Comparison of ENCODE assay signal across 8 cellular contexts in genomic region chr19:13097331-13098258, GRCh38. TPM values are rescaled to one million over a fixed set of nuclear protein-coding genes. Genes with fewer than 3 reads are reported as not detected.
A peak's percentile ranks its signal among the peaks of the same experiment; 100 is the strongest.
DNase-seq lines count a peak whose midpoint lies in the region; TF ChIP-seq lines count a peak whose summit lies in the region.

No MANE protein-coding gene starts in this region.

- 13 to 32% methylated on average over 13 to 71 of the region's 71 CpGs for WGBS in GM23248 (ENCODE audit: low coverage in 1 of 2, low lambda C conversion rate in 2 of 2, missing lambda C conversion rate in 2 of 2), 2 experiments
- 32 to 47% methylated on average over 9 to 22 of the region's 71 CpGs for WGBS in esophagus squamous epithelium, 2 donors
- WGBS in sigmoid colon, 2 donors: 7 to 18% methylated on average over 71 of the region's 71 CpGs
- whole genome bisulfite sequencing in lower leg skin, 2 donors: 11% methylated on average over 46 to 71 of the region's 71 CpGs

- H3K27ac ChIP-seq in GM23248 (no peak overlapping the region), esophagus squamous epithelium (peak overlapping the region; percentile 75 to 94 (median 92)), sigmoid colon (peak overlapping the region; percentile 85 to 95 (median 87))

- H3K4me2 ChIP-seq in GM23248 (ENCODE audit: unreplicated experiment): peak overlapping the region; percentile 19

- no peaks in the 10 kb centered on the region for H4K20me1 ChIP-seq in GM23248 (ENCODE audit: insufficient read depth)

- H3K36me3 Mint-ChIP-seq in T-helper 1 cell treated with Interleukin-12 subunit alpha and Interleukin-12 subunit beta and Interleukin-4 antibody, amounts not matched to agents 30 μg/mL and 1 μg/mL, for 36 hours (ENCODE audit: low read depth): peaks cover 6% of the 10 kb centered on the region

- peaks cover 40% of the 10 kb centered on the region for H3K27me3 Mint-ChIP-seq in T-helper 1 cell treated with Interleukin-12 subunit alpha and Interleukin-12 subunit beta and Interleukin-4 antibody, amounts not matched to agents 30 μg/mL and 1 μg/mL, for 36 hours (ENCODE audit: low read depth)

- H3K4me1 ChIP-seq in GM23248 (ENCODE audit: insufficient read depth) (peaks cover 7% of the 10 kb centered on the region), esophagus squamous epithelium (peaks cover 46 to 99% (median 60%) of the 10 kb centered on the region in 3 donors), sigmoid colon (peaks cover 0 to 90% (median 77%) of the 10 kb centered on the region in 4 donors)

- no peak for TF ChIP-seq EP300 in sigmoid colon (IDR thresholded peaks at IDR 0.05)

- H3K27ac Mint-ChIP-seq in T-helper 1 cell treated with Interleukin-12 subunit alpha and Interleukin-12 subunit beta and Interleukin-4 antibody, amounts not matched to agents 30 μg/mL and 1 μg/mL, for 36 hours: peak overlapping the region; percentile 79

- no peak for TF ChIP-seq CTCF in esophagus squamous epithelium (IDR thresholded peaks at IDR 0.05)
- no peak for TF ChIP-seq CTCF in sigmoid colon (IDR thresholded peaks at IDR 0.05)
- TF ChIP-seq CTCF in lower leg skin (IDR thresholded peaks at IDR 0.05): no peak

- peaks cover 3% of the 10 kb centered on the region; the same call in 1 of the 2 replicates for H3K36me3 ChIP-seq in GM23248 (ENCODE audit: low read depth)
- H3K36me3 ChIP-seq in esophagus squamous epithelium: peaks cover 0 to 28% (median 0%) of the 10 kb centered on the region in 3 donors
- peaks cover 0 to 15% (median 5%) of the 10 kb centered on the region in 4 donors for H3K36me3 ChIP-seq in sigmoid colon

- peak; percentile 73 for DNase-seq in GM23248
- no peak for DNase-seq in esophagus squamous epithelium (lab: John Stamatoyannopoulos, UW)
- peak; percentile 87 for DNase-seq in sigmoid colon
- no peak for DNase-seq in stimulated activated CD4-positive, alpha-beta T cell treated with anti-CD3 and anti-CD28 coated beads, Interleukin-2, amount 100 ng/mL, for 24 hours
- no peak for DNase-seq in cortex of kidney (lab: John Stamatoyannopoulos, UW)
- no peak for DNase-seq in lower leg skin (ENCODE audit: low spot score in 2 of 2)
- DNase-seq in T-helper 9 cell: no peak

- H3K27me3 ChIP-seq in GM23248 (replicated peaks; ENCODE audit: insufficient read depth): no peaks in the 10 kb centered on the region
- peaks cover 0 to 9% (median 0%) of the 10 kb centered on the region in 4 donors for H3K27me3 ChIP-seq in esophagus squamous epithelium
- H3K27me3 ChIP-seq in sigmoid colon: no peaks in the 10 kb centered on the region

- in situ Hi-C loops in GM23248 (cut with MboI): loop anchor here (10.0 kb wide), 1 partner anchor 113 kb away; no protein-coding TSS in a partner anchor

- intact Hi-C loops in esophagus squamous epithelium (cut with DNase I): no loop called here
- intact Hi-C loops in sigmoid colon (cut with DNase I): no loop called here
- intact Hi-C loops in lower leg skin (cut with DNase I; ENCODE audit: low total_unique reads): loop anchor here (5.0 kb wide), 1 partner anchor 120 kb away; no protein-coding TSS in a partner anchor

- H3K9me2 ChIP-seq in GM23248 (ENCODE audit: insufficient read depth): no peaks in the 10 kb centered on the region

- H2AFZ ChIP-seq in GM23248: no peak overlapping the region

- peaks cover 34% of the 10 kb centered on the region for H3K4me1 Mint-ChIP-seq in T-helper 1 cell treated with Interleukin-12 subunit alpha and Interleukin-12 subunit beta and Interleukin-4 antibody, amounts not matched to agents 30 μg/mL and 1 μg/mL, for 36 hours (ENCODE audit: low read depth)

- H3K9me3 Mint-ChIP-seq in T-helper 1 cell treated with Interleukin-12 subunit alpha and Interleukin-12 subunit beta and Interleukin-4 antibody, amounts not matched to agents 30 μg/mL and 1 μg/mL, for 36 hours: peaks cover 5% of the 10 kb centered on the region

- H3F3A ChIP-seq in GM23248 (ENCODE audit: insufficient read depth): peaks cover 17% of the 10 kb centered on the region

- H3K9ac ChIP-seq in GM23248: peak overlapping the region; percentile 36

- no peak overlapping the region for H3K4me3 ChIP-seq in GM23248
- H3K4me3 ChIP-seq in esophagus squamous epithelium: peak overlapping the region; percentile 37 to 62 (median 48)
- peak overlapping the region; percentile 22 to 50 (median 44) for H3K4me3 ChIP-seq in sigmoid colon
- no peak overlapping the region for H3K4me3 ChIP-seq in lower leg skin (ENCODE audit: low read depth, poor library complexity, severe bottlenecking)

- H3K9me3 ChIP-seq in GM23248 (ENCODE audit: low read depth) (no peaks in the 10 kb centered on the region), esophagus squamous epithelium (no peaks in the 10 kb centered on the region), sigmoid colon (no peaks in the 10 kb centered on the region)

- TF ChIP-seq POLR2A in esophagus squamous epithelium (IDR thresholded peaks at IDR 0.05) (no peak), sigmoid colon (IDR thresholded peaks at IDR 0.05) (no peak), lower leg skin (IDR thresholded peaks at IDR 0.05) (no peak)

- peak overlapping the region; percentile 69 for H3K4me3 Mint-ChIP-seq in T-helper 1 cell treated with Interleukin-12 subunit alpha and Interleukin-12 subunit beta and Interleukin-4 antibody, amounts not matched to agents 30 μg/mL and 1 μg/mL, for 36 hours

- peaks cover 17% of the 10 kb centered on the region for H3K79me2 ChIP-seq in GM23248 (ENCODE audit: insufficient read depth)

RNA-seq across cellular contexts. Expression of gene LYL1, which starts 5.1 kb away (rescaled TPM):
- total RNA-seq in GM23248 (2014; rRNA removed; shearing (Covaris generic)): not detected in 2 replicates
- polyA plus RNA-seq in GM23248 (2016; fragmentation: Nextera tagmentation; extraction: Ambion mirVana): 0.18 TPM in 1 of 2 replicates, not detected in the other
- 10 to 100 TPM in 1 of 4 donors, 1 to 10 TPM in 3; 2.1 to 13.0 (median 3.9) TPM for total RNA-seq in esophagus squamous epithelium
- total RNA-seq in sigmoid colon: 10 to 100 TPM; 13.0 to 17.8 (median 15.2) TPM
- 10 to 100 TPM in 1 of 3 donors, 1 to 10 TPM in 2; 3.0 to 18.4 (median 3.7) TPM for polyA plus RNA-seq in sigmoid colon
- total RNA-seq in lower leg skin: 1 to 10 TPM; 4.9 to 8.3 (median 7.0) TPM

RNA-seq across cellular contexts. Expression of gene TRMT1, which starts 18.9 kb away (rescaled TPM):
- 30.4 and 33.0 TPM in 2 replicates for total RNA-seq in GM23248 (2014; rRNA removed; shearing (Covaris generic))
- polyA plus RNA-seq in GM23248 (2016; fragmentation: Nextera tagmentation; extraction: Ambion mirVana): 27.0 and 31.8 TPM in 2 replicates
- total RNA-seq in esophagus squamous epithelium: 10 to 100 TPM; 19.4 to 42.5 (median 29.0) TPM
- 10 to 100 TPM; 17.4 to 25.8 (median 21.9) TPM for total RNA-seq in sigmoid colon
- 10 to 100 TPM in 2 of 3 donors, 1 to 10 TPM in 1; 6.7 to 48.6 (median 10.2) TPM for polyA plus RNA-seq in sigmoid colon
- 10 to 100 TPM; 17.7 to 60.4 (median 32.7) TPM for total RNA-seq in lower leg skin

RNA-seq across cellular contexts. Expression of gene NACC1, which starts 20.5 kb away (rescaled TPM):
- 104 and 105 TPM in 2 replicates for total RNA-seq in GM23248 (2014; rRNA removed; shearing (Covaris generic))
- polyA plus RNA-seq in GM23248 (2016; fragmentation: Nextera tagmentation; extraction: Ambion mirVana) (1.4 and 2.6 TPM in 2 replicates), sigmoid colon (10 to 100 TPM; 15.0 to 67.2 (median 26.4) TPM)
- total RNA-seq in esophagus squamous epithelium (10 to 100 TPM; 26.7 to 45.5 (median 37.1) TPM), sigmoid colon (10 to 100 TPM in 3 of 4 donors, 1 to 10 TPM in 1; 8.1 to 20.5 (median 17.3) TPM), lower leg skin (10 to 100 TPM; 21.4 to 46.1 (median 39.8) TPM)

RNA-seq across cellular contexts. Expression of gene STX10, which starts 52.6 kb away (rescaled TPM):
- total RNA-seq in GM23248 (2014; rRNA removed; shearing (Covaris generic)): 56.4 and 80.5 TPM in 2 replicates
- polyA plus RNA-seq in GM23248 (2016; fragmentation: Nextera tagmentation; extraction: Ambion mirVana) (55.6 and 62.4 TPM in 2 replicates), sigmoid colon (100 to 1,000 TPM in 1 of 3 donors, 10 to 100 TPM in 2; 63.1 to 127 (median 64.0) TPM)
- total RNA-seq in esophagus squamous epithelium (10 to 100 TPM; 50.3 to 80.4 (median 69.3) TPM), sigmoid colon (10 to 100 TPM; 65.3 to 87.0 (median 76.8) TPM), lower leg skin (100 to 1,000 TPM in 1 of 4 donors, 10 to 100 TPM in 3; 67.8 to 110 (median 78.0) TPM)

RNA-seq across cellular contexts. Expression of gene IER2, which starts 52.6 kb away (rescaled TPM):
- 27.8 and 30.4 TPM in 2 replicates for total RNA-seq in GM23248 (2014; rRNA removed; shearing (Covaris generic))
- polyA plus RNA-seq in GM23248 (2016; fragmentation: Nextera tagmentation; extraction: Ambion mirVana) (84.0 and 88.6 TPM in 2 replicates), sigmoid colon (100 to 1,000 TPM in 2 of 3 donors, 10 to 100 TPM in 1; 62.9 to 163 (median 138) TPM)
- total RNA-seq in esophagus squamous epithelium (100 to 1,000 TPM in 1 of 4 donors, 10 to 100 TPM in 3; 46.5 to 118 (median 76.9) TPM), sigmoid colon (100 to 1,000 TPM in 2 of 4 donors, 10 to 100 TPM in 2; 30.3 to 215 (median 85.6) TPM), lower leg skin (100 to 1,000 TPM; 118 to 146 (median 130) TPM)

Comparison
In these comparisons a context has a peak if more than half of its experiments do, and no peak if none do; other contexts are left out.
1. DNase-seq: peak in GM23248 (single experiment) and sigmoid colon (single experiment); none in esophagus squamous epithelium (single experiment), stimulated activated CD4-positive, alpha-beta T cell treated with anti-CD3 and anti-CD28 coated beads, Interleukin-2, amount 100 ng/mL, for 24 hours (0 of 2), cortex of kidney (single experiment), lower leg skin (0 of 2) and T-helper 9 cell (single experiment).
2. H3K4me3 ChIP-seq: peak in esophagus squamous epithelium (4 of 4) and sigmoid colon (4 of 4); none in GM23248 (single experiment) and lower leg skin (single experiment).